ENCODE assay signal across 26 cellular contexts in the genomic region with DNA sequence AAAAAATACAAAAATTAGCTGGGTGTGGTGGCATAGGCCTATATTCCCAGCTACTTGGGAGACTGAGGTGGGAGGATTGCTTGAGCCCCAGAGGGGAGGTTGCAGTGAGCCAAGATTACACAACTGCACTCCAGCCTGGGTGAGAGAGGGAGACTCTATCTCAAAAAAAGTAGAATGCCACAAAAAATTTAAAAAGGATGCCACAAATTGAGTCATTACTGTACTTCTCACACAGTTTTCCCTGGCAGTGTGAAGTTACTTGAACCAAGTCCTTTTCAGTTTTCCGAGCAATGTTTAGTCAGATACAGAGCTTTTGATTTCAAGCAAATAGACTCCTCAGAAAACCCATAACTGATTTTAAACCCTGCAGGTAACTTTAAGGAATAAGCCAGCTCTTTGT.
"Had no signal": no experiment of that assay in that cellular context is flagged by ENCODE, and none has a peak within 500 bp of the region (broad histone marks: within the 10 kb centered on the region; RNA-seq: fewer than 3 reads in every experiment).

No MANE protein-coding gene starts in this region.

- H3K79me2 ChIP-seq: parathyroid adenoma had no signal

- H3K36me3 ChIP-seq: ascending aorta, neutrophil, transverse colon, uterus had no signal

- FAIRE-seq: bronchial epithelial cell, TTC549 had no signal

- H3K27me3 ChIP-seq: ascending aorta, esophagus muscularis mucosa, neutrophil, suprapubic skin, transverse colon, uterus had no signal

- H3K4me1 ChIP-seq: ascending aorta, parathyroid adenoma, suprapubic skin, transverse colon, uterus had no signal

- H2AFZ ChIP-seq: parathyroid adenoma had no signal

- ATAC-seq: activated CD4-positive, alpha-beta T cell treated with anti-CD3 and anti-CD28 coated beads for 36 hours; activated CD8-positive, alpha-beta memory T cell treated with anti-CD3 and anti-CD28 coated beads, Interleukin-2, amount 10 ng/mL, durations not matched to agents 7 days and 5 days; left colon; natural killer cell treated with Interleukin-12 subunit alpha and Interleukin-12 subunit beta and Interleukin-15 and Interleukin-18, amount 100 ng/mL, for 72 hours; WTC11 had no signal

- H3K4me3 ChIP-seq: ascending aorta, esophagus muscularis mucosa, lung, suprapubic skin, transverse colon, uterus had no signal

- DNase-seq: activated CD4-positive, alpha-beta memory T cell treated with anti-CD3 and anti-CD28 coated beads for 36 hours; activated CD4-positive, alpha-beta T cell treated with anti-CD3 and anti-CD28 coated beads for 36 hours; activated CD8-positive, alpha-beta memory T cell treated with anti-CD3 and anti-CD28 coated beads, Interleukin-2, amount 10 ng/mL, durations not matched to agents 7 days and 5 days; activated naive CD8-positive, alpha-beta T cell treated with anti-CD3 and anti-CD28 coated beads for 36 hours; effector CD8-positive, alpha-beta T cell; foreskin melanocyte; glutamatergic neuron; hippocampal formation; islet precursor cell; left colon; stimulated activated CD4-positive, alpha-beta T cell treated with anti-CD3 and anti-CD28 coated beads, Interleukin-12 subunit alpha, Interleukin-12 subunit beta, amount 100 ng/mL, for 4 hours; stimulated activated CD4-positive, alpha-beta T cell treated with anti-CD3 and anti-CD28 coated beads, Interleukin-1b, Interleukin-23, amount 100 ng/mL, for 48 hours; stimulated activated CD8-positive, alpha-beta memory T cell treated with anti-CD3 and anti-CD28 coated beads, Interleukin-4, amount 100 ng/mL, for 48 hours; stimulated activated naive CD4-positive, alpha-beta T cell; transverse colon; uterus had no signal

- H3K9ac ChIP-seq: parathyroid adenoma had no signal

- H3K9me3 ChIP-seq: ascending aorta, esophagus muscularis mucosa, neutrophil, suprapubic skin, transverse colon, uterus had no signal

- H3K27ac ChIP-seq: ascending aorta, esophagus muscularis mucosa, neutrophil, parathyroid adenoma, suprapubic skin, transverse colon, uterus had no signal
